Comparison of ENCODE assay signal across 8 cellular contexts in the genomic region with DNA sequence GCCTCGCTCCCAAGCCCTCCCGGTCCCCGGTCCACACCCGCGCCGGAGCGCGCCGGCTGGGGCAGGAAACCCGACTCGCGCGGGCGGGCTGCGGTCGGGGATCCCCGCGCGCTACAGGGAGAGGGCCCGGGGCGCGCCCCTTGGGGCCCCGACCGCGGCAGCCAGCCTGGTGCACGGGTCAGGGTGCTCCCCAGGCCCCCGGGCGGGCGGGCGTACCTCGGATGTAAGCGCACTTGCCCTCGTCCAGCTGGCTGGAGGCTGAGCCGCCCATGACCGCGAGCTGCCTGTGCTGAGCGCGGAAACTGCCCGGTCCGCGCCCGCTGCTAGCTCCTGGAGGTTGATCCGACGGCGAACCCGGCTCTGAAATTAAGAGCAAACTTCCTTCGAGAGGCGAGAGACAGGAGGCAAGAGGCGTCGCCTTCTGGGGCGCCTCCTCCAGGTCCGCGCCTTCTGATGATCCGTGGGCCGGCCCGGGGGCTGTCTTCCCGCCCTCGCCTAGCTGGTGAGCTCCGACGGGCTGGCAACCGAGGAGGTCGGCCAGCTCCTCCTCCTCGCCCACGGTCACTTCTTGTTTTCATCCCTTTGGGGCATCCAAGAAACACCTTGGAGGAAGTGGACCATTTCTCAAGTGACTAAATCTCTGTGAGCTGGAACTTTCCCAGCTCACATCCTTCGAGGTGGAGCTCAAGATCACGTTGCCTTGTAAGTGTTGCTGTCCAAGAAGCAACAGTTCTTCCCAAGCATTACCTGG.
A peak's percentile ranks its signal among the peaks of the same experiment; 100 is the strongest.
DNase-seq lines count a peak whose midpoint lies in the region; ATAC-seq lines count a peak whose summit lies in the region.

A gene with protein sequence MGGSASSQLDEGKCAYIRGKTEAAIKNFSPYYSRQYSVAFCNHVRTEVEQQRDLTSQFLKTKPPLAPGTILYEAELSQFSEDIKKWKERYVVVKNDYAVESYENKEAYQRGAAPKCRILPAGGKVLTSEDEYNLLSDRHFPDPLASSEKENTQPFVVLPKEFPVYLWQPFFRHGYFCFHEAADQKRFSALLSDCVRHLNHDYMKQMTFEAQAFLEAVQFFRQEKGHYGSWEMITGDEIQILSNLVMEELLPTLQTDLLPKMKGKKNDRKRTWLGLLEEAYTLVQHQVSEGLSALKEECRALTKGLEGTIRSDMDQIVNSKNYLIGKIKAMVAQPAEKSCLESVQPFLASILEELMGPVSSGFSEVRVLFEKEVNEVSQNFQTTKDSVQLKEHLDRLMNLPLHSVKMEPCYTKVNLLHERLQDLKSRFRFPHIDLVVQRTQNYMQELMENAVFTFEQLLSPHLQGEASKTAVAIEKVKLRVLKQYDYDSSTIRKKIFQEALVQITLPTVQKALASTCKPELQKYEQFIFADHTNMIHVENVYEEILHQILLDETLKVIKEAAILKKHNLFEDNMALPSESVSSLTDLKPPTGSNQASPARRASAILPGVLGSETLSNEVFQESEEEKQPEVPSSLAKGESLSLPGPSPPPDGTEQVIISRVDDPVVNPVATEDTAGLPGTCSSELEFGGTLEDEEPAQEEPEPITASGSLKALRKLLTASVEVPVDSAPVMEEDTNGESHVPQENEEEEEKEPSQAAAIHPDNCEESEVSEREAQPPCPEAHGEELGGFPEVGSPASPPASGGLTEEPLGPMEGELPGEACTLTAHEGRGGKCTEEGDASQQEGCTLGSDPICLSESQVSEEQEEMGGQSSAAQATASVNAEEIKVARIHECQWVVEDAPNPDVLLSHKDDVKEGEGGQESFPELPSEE (minus strand): TSS at position 423 of the 751 bp plus-strand sequence. CDS start 152 bp downstream, at position 271.

- ATAC-seq in HG02623 (IDR thresholded peaks at IDR 0.05; ENCODE audit: unreplicated experiment) = peak; percentile 44

- DNase-seq in NCI-H2081 (lab: John Stamatoyannopoulos, UW) = peak; percentile 10 to 46
- DNase-seq in NCI-H2081 treated with DMSO at 0.1 percent for 48 hours (lab: John Stamatoyannopoulos, UW) = no peak
- peak; percentile 8 to 37 for DNase-seq in NCI-H1930 (lab: John Stamatoyannopoulos, UW)
- DNase-seq in activated CD4-positive, alpha-beta T cell treated with anti-CD3 and anti-CD28 coated beads for 4 hours = peak; percentile 55 to 66
- peak; percentile 65 for DNase-seq in ecto neural progenitor cell (ENCODE audit: low spot score)
- peak; percentile 27 for DNase-seq in medulla oblongata (ENCODE audit: extremely low spot score)
- peak; percentile 49 for DNase-seq in stimulated activated CD8-positive, alpha-beta memory T cell treated with anti-CD3 and anti-CD28 coated beads, Interleukin-12 subunit alpha, Interleukin-12 subunit beta, amount 100 ng/mL, for 4 hours (ENCODE audit: low read depth)
